Comparison of ENCODE assay signal across 1 cellular context in the genomic region with DNA sequence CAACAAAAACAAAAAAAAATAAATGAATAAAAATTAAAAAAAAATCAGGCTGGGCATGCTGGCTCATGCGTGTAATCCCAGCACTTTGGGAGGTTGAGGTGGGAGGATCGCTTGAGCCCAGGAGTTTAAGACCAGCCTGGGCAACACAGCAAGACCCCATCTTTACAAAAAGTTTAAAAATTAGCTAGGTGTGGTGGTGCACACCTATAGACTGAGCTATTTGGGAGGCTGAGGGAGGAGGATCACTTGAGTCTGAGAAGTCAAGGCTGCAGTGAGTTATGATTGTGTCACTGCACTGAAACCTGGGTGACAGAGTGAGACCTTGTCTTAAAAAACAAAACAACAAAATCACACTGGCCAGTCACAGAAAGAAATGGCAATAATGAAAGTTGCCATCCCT.
TF ChIP-seq lines count a peak whose summit lies in the region.

No MANE protein-coding gene starts in this region.

TF ChIP-seq in GM23338, 12 proteins besides CTCF, POLR2A, EP300 and RAD21:
- TF ChIP-seq STAT1 (IDR thresholded peaks at IDR 0.05; ENCODE audit: unreplicated experiment) (no peak), CREB1 (CRISPR knock-in tag; IDR thresholded peaks at IDR 0.05; ENCODE audit: low read depth) (no peak), EZH2phosphoT487 (IDR thresholded peaks at IDR 0.05; ENCODE audit: unreplicated experiment) (no peak)
TF ChIP-seq in GM23338: peak in this region for 0.
